In genomic region chr9:62864481-62865469, GRCh38 we compare ENCODE assay signal across 8 cellular contexts.
A peak's percentile ranks its signal among the peaks of the same experiment; 100 is the strongest.
DNase-seq lines count a peak whose midpoint lies in the region; ATAC-seq and TF ChIP-seq lines count a peak whose summit lies in the region.
"Not testable (repeated sequence)": the region's sequence is repeated elsewhere in the genome, so short reads cannot be mapped to it uniquely, and the experiment has no call there.

No MANE protein-coding gene starts in this region.

- not testable (repeated sequence) for H3K9me3 Mint-ChIP-seq in activated CD8-positive, alpha-beta memory T cell treated with anti-CD3 and anti-CD28 coated beads, Interleukin-2, amount 10 ng/mL, durations not matched to agents 7 days and 5 days (ENCODE audit: low read depth)

- H3K27ac ChIP-seq in dorsolateral prefrontal cortex (peak overlapping the region in 56 of 59 donors; percentile 37 to 89 (median 76)), heart right ventricle (peak overlapping the region in 1 of 10 donors; percentile 46), prostate gland (peak overlapping the region in 1 of 2 donors; percentile 13)
- not testable (repeated sequence) for H3K27ac ChIP-seq in lung (ENCODE audit: low read depth in 1 of 2, low read length in 1 of 2); upper lobe of right lung

- H3K27ac Mint-ChIP-seq in activated CD8-positive, alpha-beta memory T cell treated with anti-CD3 and anti-CD28 coated beads, Interleukin-2, amount 10 ng/mL, durations not matched to agents 7 days and 5 days: not testable (repeated sequence)

- H3K36me3 Mint-ChIP-seq in activated CD8-positive, alpha-beta memory T cell treated with anti-CD3 and anti-CD28 coated beads, Interleukin-2, amount 10 ng/mL, durations not matched to agents 7 days and 5 days: not testable (repeated sequence)

- intact Hi-C loops in dorsolateral prefrontal cortex (cut with DNase I); heart right ventricle (cut with DNase I); prostate gland (cut with DNase I); upper lobe of right lung (cut with DNase I): not testable (repeated sequence)

- peaks cover 66% of the 10 kb centered on the region for H3K27me3 Mint-ChIP-seq in activated CD8-positive, alpha-beta memory T cell treated with anti-CD3 and anti-CD28 coated beads, Interleukin-2, amount 10 ng/mL, durations not matched to agents 7 days and 5 days

- WGBS in heart right ventricle, 2 donors: 17 to 20% methylated on average over 28 of the region's 28 CpGs
- WGBS in lung, 2 donors: 20 to 31% methylated on average over 28 of the region's 28 CpGs
- whole genome bisulfite sequencing in prostate gland: 12% methylated on average over 28 of the region's 28 CpGs

- not testable (repeated sequence) for TF ChIP-seq POLR2A in prostate gland (IDR thresholded peaks at IDR 0.05)

- TF ChIP-seq RAD21 in Ishikawa (IDR thresholded peaks at IDR 0.05; ENCODE audit: low read depth): peak; percentile 10; the same call in 1 of the 2 replicates

- not testable (repeated sequence) for H3K4me1 Mint-ChIP-seq in activated CD8-positive, alpha-beta memory T cell treated with anti-CD3 and anti-CD28 coated beads, Interleukin-2, amount 10 ng/mL, durations not matched to agents 7 days and 5 days

- H3K4me3 ChIP-seq in dorsolateral prefrontal cortex: peak overlapping the region; percentile 21 to 67 (median 50)
- peak overlapping the region in 7 of 10 donors; percentile 0 to 43 (median 25) for H3K4me3 ChIP-seq in heart right ventricle
- H3K4me3 ChIP-seq in lung, upper lobe of right lung: not testable (repeated sequence)
- peak overlapping the region in 1 of 2 donors; percentile 17 for H3K4me3 ChIP-seq in prostate gland

- not testable (repeated sequence) for H3K36me3 ChIP-seq in ES-I3 (ENCODE audit: insufficient read depth, low read length); heart right ventricle; lung (ENCODE audit: control insufficient read depth in 2 of 2, insufficient read depth in 2 of 2, low read length in 2 of 2); prostate gland; upper lobe of right lung

- not testable (repeated sequence) for H3K9me3 ChIP-seq in ES-I3 (ENCODE audit: control insufficient read depth, insufficient read depth, low read length); heart right ventricle; lung (ENCODE audit: control insufficient read depth in 2 of 2, insufficient read depth in 1 of 2, low read length in 1 of 2); prostate gland; upper lobe of right lung

- not testable (repeated sequence) for DNase-seq in activated CD8-positive, alpha-beta memory T cell treated with anti-CD3 and anti-CD28 coated beads, Interleukin-2, amount 10 ng/mL, durations not matched to agents 7 days and 5 days
- DNase-seq in dorsolateral prefrontal cortex: peak; percentile 41 to 87 (median 74)
- peak; percentile 32 to 69 for DNase-seq in heart right ventricle
- DNase-seq in lung (ENCODE audit: low spot score): peak; percentile 57
- DNase-seq in prostate gland (ENCODE audit: low spot score): peak; percentile 84
- DNase-seq in upper lobe of right lung: peak; percentile 82

- not testable (repeated sequence) for ATAC-seq in activated CD8-positive, alpha-beta memory T cell treated with anti-CD3 and anti-CD28 coated beads, Interleukin-2, amount 10 ng/mL, durations not matched to agents 7 days and 5 days
- peak; percentile 56 to 90 (median 86) for ATAC-seq in heart right ventricle
- peak; percentile 74 for ATAC-seq in lung (ENCODE audit: insufficient read depth, low FRiP score)
- peak; percentile 83 for ATAC-seq in upper lobe of right lung

- H3K9ac ChIP-seq in ES-I3 (ENCODE audit: low read depth, low read length): peak overlapping the region; percentile 53; the same call in 1 of the 2 replicates

- peaks cover 0 to 17% (median 0%) of the 10 kb centered on the region in 45 donors for H3K27me3 ChIP-seq in dorsolateral prefrontal cortex
- H3K27me3 ChIP-seq in heart right ventricle: peaks cover 0 to 26% (median 11%) of the 10 kb centered on the region in 7 donors
- H3K27me3 ChIP-seq in lung (ENCODE audit: control insufficient read depth, insufficient read depth); prostate gland (replicated peaks; ENCODE audit: insufficient read depth): not testable (repeated sequence)
- H3K27me3 ChIP-seq in upper lobe of right lung: peaks cover 18% of the 10 kb centered on the region

- H3K4me3 Mint-ChIP-seq in activated CD8-positive, alpha-beta memory T cell treated with anti-CD3 and anti-CD28 coated beads, Interleukin-2, amount 10 ng/mL, durations not matched to agents 7 days and 5 days: peak overlapping the region; percentile 29

- peak in 3 of 56 donors; percentile 9 to 27 (median 10) for TF ChIP-seq CTCF in dorsolateral prefrontal cortex (IDR thresholded peaks at IDR 0.05 in 54 of 56, conservative IDR thresholded peaks at IDR 0.05 in 2 of 56; ENCODE audit: low read depth in 1 of 56, partially characterized antibody in 56 of 56)
- not testable (repeated sequence) for TF ChIP-seq CTCF in heart right ventricle (IDR thresholded peaks at IDR 0.05); lung (IDR thresholded peaks at IDR 0.05; ENCODE audit: control extremely low read depth, extremely low read depth); prostate gland (IDR thresholded peaks at IDR 0.05); upper lobe of right lung (IDR thresholded peaks at IDR 0.05)

- TF ChIP-seq EP300 in Ishikawa (IDR thresholded peaks at IDR 0.05; ENCODE audit: borderline replicate concordance): peak; percentile 68; the same call in 1 of the 2 replicates

- CTCF ChIA-PET in activated CD8-positive, alpha-beta memory T cell treated with anti-CD3 and anti-CD28 coated beads, Interleukin-2, amount 10 ng/mL, durations not matched to agents 7 days and 5 days (lab: Charles Lee): not testable (repeated sequence)

- not testable (repeated sequence) for H3K4me1 ChIP-seq in ES-I3 (ENCODE audit: insufficient read depth, low read length); lung (ENCODE audit: control insufficient read depth in 2 of 2, insufficient read depth in 2 of 2, low read length in 2 of 2); prostate gland (replicated peaks); upper lobe of right lung
- H3K4me1 ChIP-seq in heart right ventricle: peaks cover 0 to 20% (median 11%) of the 10 kb centered on the region in 9 donors

TF ChIP-seq in Ishikawa, 13 proteins besides CTCF, POLR2A, EP300 and RAD21:
- TF ChIP-seq NFIC (IDR thresholded peaks at IDR 0.05) (peak; percentile 86), TCF12 (IDR thresholded peaks at IDR 0.05; ENCODE audit: low read depth) (peak; percentile 83), YY1 (IDR thresholded peaks at IDR 0.05; ENCODE audit: low read depth) (peak; percentile 80), TAF1 (IDR thresholded peaks at IDR 0.05; ENCODE audit: low read depth) (0 out of 2 replicates have a peak, but pooled peaks have one; percentile 40), ZBTB7A (IDR thresholded peaks at IDR 0.05; ENCODE audit: low read depth) (peak; percentile 84), MAX (IDR thresholded peaks at IDR 0.05) (peak; percentile 34; the same call in 1 of the 2 replicates), TEAD4 (IDR thresholded peaks at IDR 0.05) (peak; percentile 92)
- TF ChIP-seq, protein P1, sequence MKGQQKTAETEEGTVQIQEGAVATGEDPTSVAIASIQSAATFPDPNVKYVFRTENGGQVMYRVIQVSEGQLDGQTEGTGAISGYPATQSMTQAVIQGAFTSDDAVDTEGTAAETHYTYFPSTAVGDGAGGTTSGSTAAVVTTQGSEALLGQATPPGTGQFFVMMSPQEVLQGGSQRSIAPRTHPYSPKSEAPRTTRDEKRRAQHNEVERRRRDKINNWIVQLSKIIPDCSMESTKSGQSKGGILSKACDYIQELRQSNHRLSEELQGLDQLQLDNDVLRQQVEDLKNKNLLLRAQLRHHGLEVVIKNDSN (IDR thresholded peaks at IDR 0.05): 0 out of 2 replicates have a peak, but pooled peaks have one; percentile 20
